In the genomic region with DNA sequence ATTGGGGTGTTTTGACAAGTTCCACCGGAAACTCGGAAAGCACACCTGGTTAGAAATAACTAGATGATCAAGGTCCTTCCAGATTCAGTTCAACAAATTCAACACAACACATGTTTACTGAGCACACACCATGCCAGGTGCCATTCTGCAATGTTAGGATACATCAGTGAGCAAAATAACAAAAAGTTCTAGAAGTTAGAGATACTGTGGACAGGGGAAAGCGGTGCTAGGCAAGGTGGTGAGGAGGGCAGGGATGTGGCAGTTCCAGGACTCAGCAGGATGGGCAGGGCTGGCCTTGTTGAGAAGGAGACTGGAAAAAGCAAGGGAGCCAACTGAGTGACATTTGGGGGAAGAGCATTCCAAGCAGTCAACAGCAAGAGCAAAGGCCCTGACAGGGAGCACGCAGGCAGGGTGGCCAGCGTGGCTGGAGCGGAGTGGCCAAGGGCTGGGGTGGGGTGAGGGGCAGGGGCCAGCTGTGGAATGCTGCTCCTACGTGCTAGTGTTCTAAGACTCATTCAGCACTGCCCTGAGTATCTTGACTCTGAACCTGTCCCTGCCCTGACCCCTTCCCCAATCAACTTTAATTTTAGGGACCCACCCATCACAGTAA, we compare ENCODE assay signal across 1 cellular context.
TF ChIP-seq lines count a peak whose summit lies in the region.

No MANE protein-coding gene starts in this region.

TF ChIP-seq in HepG2, 621 proteins besides CTCF, POLR2A, EP300 and RAD21:
- TF ChIP-seq ZNF205 (CRISPR knock-in tag; IDR thresholded peaks at IDR 0.05) (no peak), HOXA9 (CRISPR knock-in tag; IDR thresholded peaks at IDR 0.05; ENCODE audit: borderline replicate concordance) (no peak), ZNF335 (CRISPR knock-in tag; IDR thresholded peaks at IDR 0.05) (no peak), TBP (CRISPR knock-in tag; IDR thresholded peaks at IDR 0.05) (no peak), KMT2B (CRISPR knock-in tag; IDR thresholded peaks at IDR 0.05) (no peak), RBFOX2 (IDR thresholded peaks at IDR 0.05; ENCODE audit: low read depth, low read length) (no peak), PREB (CRISPR knock-in tag; IDR thresholded peaks at IDR 0.05) (no peak), KAT8 (CRISPR knock-in tag; IDR thresholded peaks at IDR 0.05) (no peak), KLF12 (CRISPR knock-in tag; IDR thresholded peaks at IDR 0.05; ENCODE audit: borderline replicate concordance) (no peak), ZC3H4 (CRISPR knock-in tag; IDR thresholded peaks at IDR 0.05; ENCODE audit: borderline replicate concordance) (no peak), HNRNPH1 (optimal IDR thresholded peaks at IDR 0.05; ENCODE audit: low read depth, low read length) (no peak), ZNF430 (CRISPR knock-in tag; IDR thresholded peaks at IDR 0.05) (no peak), GTF2F1 (IDR thresholded peaks at IDR 0.05; ENCODE audit: low read length) (no peak), NR2F6 (IDR thresholded peaks at IDR 0.05) (no peak), NR2F6 (CRISPR knock-in tag; IDR thresholded peaks at IDR 0.05) (no peak), RFX3 (CRISPR knock-in tag; IDR thresholded peaks at IDR 0.05) (no peak)
